ENCODE assay signal across 9 cellular contexts in genomic region chr2:239253264-239253663, GRCh38.
DNase-seq lines count a peak whose midpoint lies in the region; ATAC-seq and TF ChIP-seq lines count a peak whose summit lies in the region.
"Had no signal": no experiment of that assay in that cellular context is flagged by ENCODE, and none has a peak within 500 bp of the region (broad histone marks: within the 10 kb centered on the region; RNA-seq: fewer than 3 reads in every experiment).

No MANE protein-coding gene starts in this region.

- no peaks in the 10 kb centered on the region for H3K36me3 ChIP-seq in skeletal muscle satellite cell (ENCODE audit: insufficient read depth, low read length)
- no peaks in the 10 kb centered on the region for H3K36me3 ChIP-seq in mesendoderm (ENCODE audit: control insufficient read depth, insufficient read depth, low read length)

- no peak overlapping the region for H2BK15ac ChIP-seq in mesendoderm (replicated peaks; ENCODE audit: low read depth)

- no peak overlapping the region for H3K23ac ChIP-seq in mesendoderm (ENCODE audit: low read length)

- H3K9ac ChIP-seq in skeletal muscle satellite cell (ENCODE audit: low read depth, low read length) (no peak overlapping the region), mesendoderm (ENCODE audit: low read length) (no peak overlapping the region)

- H3K4ac ChIP-seq in mesendoderm (ENCODE audit: low read depth, low read length), result no peak overlapping the region

- no peak overlapping the region for H3K56ac ChIP-seq in mesendoderm (ENCODE audit: low read length)

- H3K4me2 ChIP-seq in skeletal muscle satellite cell (ENCODE audit: low read length) (peak overlapping the region; percentile 72), mesendoderm (ENCODE audit: low read length) (no peak overlapping the region)

- H3K4me3 ChIP-seq in skeletal muscle satellite cell (ENCODE audit: low read length) (no peak overlapping the region), mesendoderm (ENCODE audit: low read length) (no peak overlapping the region)
- H3K4me3 ChIP-seq: body of pancreas had no signal

- H3K27ac ChIP-seq in VCaP (peak overlapping the region; percentile 72), mesendoderm (ENCODE audit: low read depth, low read length) (no peak overlapping the region)

- no peak overlapping the region for H2BK120ac ChIP-seq in mesendoderm (ENCODE audit: low read depth, low read length)

- no peak overlapping the region for H4K5ac ChIP-seq in mesendoderm (ENCODE audit: low read length)

- DNase-seq in mesenteric fat pad (ENCODE audit: low spot score), result no peak
- DNase-seq in mesendoderm, result no peak
- no peak for DNase-seq in NCI-H2171 (lab: John Stamatoyannopoulos, UW)

- TF ChIP-seq CTCF in VCaP (conservative IDR thresholded peaks at IDR 0.05), result no peak

- peaks cover 6% of the 10 kb centered on the region for H3K79me2 ChIP-seq in mesendoderm (ENCODE audit: control insufficient read depth, insufficient read depth, low read length)

- H3K9me3 ChIP-seq in skeletal muscle satellite cell (replicated peaks; ENCODE audit: low read length), result no peaks in the 10 kb centered on the region
- H3K9me3 ChIP-seq: body of pancreas had no signal

- no peak overlapping the region for H3K18ac ChIP-seq in mesendoderm (ENCODE audit: low read length)

- H3K79me1 ChIP-seq in mesendoderm (ENCODE audit: low read length), result peaks cover 10% of the 10 kb centered on the region

- H4K8ac ChIP-seq in mesendoderm (ENCODE audit: low read depth, low read length), result no peak overlapping the region

- H3K27me3 ChIP-seq in skeletal muscle satellite cell (ENCODE audit: control insufficient read depth, insufficient read depth, low read length) (no peaks in the 10 kb centered on the region), mesendoderm (ENCODE audit: insufficient read depth, low read length, poor library complexity) (no peaks in the 10 kb centered on the region)
- H3K27me3 ChIP-seq: body of pancreas had no signal

- no CpG with 5 or more reads among the region's 7 CpGs for WGBS in mesendoderm (ENCODE audit: extremely low coverage, insufficient coverage, low lambda C conversion rate)

- no peak overlapping the region for H2BK5ac ChIP-seq in mesendoderm (ENCODE audit: low read length)

- H2AK5ac ChIP-seq in mesendoderm (ENCODE audit: low read length), result no peak overlapping the region

- H3K4me1 ChIP-seq in skeletal muscle satellite cell (ENCODE audit: control insufficient read depth, insufficient read depth, low read length) (peaks cover 34% of the 10 kb centered on the region), mesendoderm (ENCODE audit: control insufficient read depth, low read depth, low read length) (no peaks in the 10 kb centered on the region)
- H3K4me1 ChIP-seq: body of pancreas had no signal

- ATAC-seq in GM19043 (IDR thresholded peaks at IDR 0.05; ENCODE audit: low read depth, unreplicated experiment) (peak; percentile 71), HG03064 (IDR thresholded peaks at IDR 0.05; ENCODE audit: low read depth, unreplicated experiment) (peak; percentile 63)
- ATAC-seq: body of pancreas, Panc1 had no signal
